ENCODE assay signal across 11 cellular contexts in the genomic region with DNA sequence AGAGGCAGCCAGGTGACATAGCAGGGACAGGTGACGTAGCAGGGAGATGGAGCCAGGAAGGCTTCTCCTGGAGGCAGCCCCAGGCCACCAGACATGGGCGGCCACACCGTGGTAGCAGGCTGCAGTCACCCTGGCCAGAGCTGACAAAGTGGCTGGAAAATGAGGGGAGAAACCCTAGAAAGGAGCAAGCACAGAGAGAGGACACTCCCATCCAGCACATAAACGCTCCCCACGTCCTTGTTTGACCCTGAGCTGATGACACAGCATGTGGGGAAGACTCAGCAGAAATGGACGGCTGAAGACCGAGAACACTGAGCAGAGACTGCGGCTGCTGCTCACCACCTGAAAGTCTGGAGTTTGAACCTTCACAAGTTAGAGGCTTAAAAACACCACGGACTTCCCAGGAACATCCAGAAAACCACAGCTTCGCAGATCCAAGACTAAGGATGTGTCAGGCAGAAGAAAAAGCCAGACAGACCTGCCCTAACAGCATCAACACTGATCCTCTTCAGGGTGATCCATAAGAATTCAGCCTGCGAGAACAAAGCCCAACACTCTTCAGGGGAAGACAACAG. TPM values are rescaled to one million over a fixed set of nuclear protein-coding genes. Genes with fewer than 3 reads are reported as not detected.
DNase-seq lines count a peak whose midpoint lies in the region; ATAC-seq and TF ChIP-seq lines count a peak whose summit lies in the region.
"Had no signal": no experiment of that assay in that cellular context is flagged by ENCODE, and none has a peak within 500 bp of the region (broad histone marks: within the 10 kb centered on the region; RNA-seq: fewer than 3 reads in every experiment).

No MANE protein-coding gene starts in this region.

- H3K79me2 ChIP-seq in SK-N-SH (ENCODE audit: insufficient read depth): no peaks in the 10 kb centered on the region

- TF ChIP-seq RAD21 in SK-N-SH (IDR thresholded peaks at IDR 0.05; ENCODE audit: low read length): no peak

- H3K4me2 ChIP-seq in SK-N-SH: no peak overlapping the region

- peaks cover 16% of the 10 kb centered on the region for H3K36me3 ChIP-seq in adipocyte (ENCODE audit: control insufficient read depth, insufficient read depth, low read length, severe bottlenecking)
- peaks cover 3 to 11% of the 10 kb centered on the region in 2 experiments for H3K36me3 ChIP-seq in SK-N-SH (replicated peaks in 1 of 2; ENCODE audit: control insufficient read depth in 1 of 2, insufficient read depth in 2 of 2, low read length in 1 of 2)

- H3K27me3 ChIP-seq in adipocyte (replicated peaks; ENCODE audit: control insufficient read depth, insufficient read depth, low read length): no peaks in the 10 kb centered on the region
- H3K27me3 ChIP-seq in SK-N-SH (ENCODE audit: insufficient read depth): no peaks in the 10 kb centered on the region

- peak; percentile 77 for ATAC-seq in Right ventricle myocardium superior (ENCODE audit: poor library complexity)
- ATAC-seq in sciatic nerve: peak; percentile 54
- no peak for ATAC-seq in GM18873 (IDR thresholded peaks at IDR 0.05; ENCODE audit: low FRiP score, unreplicated experiment)

- H3K9me3 ChIP-seq in adipocyte (ENCODE audit: control insufficient read depth, low read length) (no peaks in the 10 kb centered on the region), SK-N-SH (no peaks in the 10 kb centered on the region)

- 0 out of 2 replicates have a peak, but pooled peaks cover 4% of the 10 kb centered on the region for H4K20me1 ChIP-seq in SK-N-SH (ENCODE audit: insufficient read depth)

- H3K4me3 ChIP-seq in adipocyte (ENCODE audit: low read length) (peak overlapping the region; percentile 55), SK-N-SH (ENCODE audit: low read depth in 2 of 2, low read length in 1 of 2) (no peak overlapping the region)

- no peak overlapping the region for H2AFZ ChIP-seq in SK-N-SH (ENCODE audit: low read depth)

- H3K27ac ChIP-seq in C4-2B (peak overlapping the region; percentile 75), SK-N-SH (ENCODE audit: low read depth in 2 of 2, low read length in 1 of 2) (no peak overlapping the region)

- peak; percentile 50 for DNase-seq in adipocyte (ENCODE audit: low read depth)
- no peak for DNase-seq in Right ventricle myocardium superior
- no peak for DNase-seq in sciatic nerve (ENCODE audit: low spot score)
- no peak for DNase-seq in DMS79 treated with DMSO at 0.1 percent for 48 hours (lab: John Stamatoyannopoulos, UW)
- no peak for DNase-seq in NCI-H128 (lab: John Stamatoyannopoulos, UW; ENCODE audit: unreplicated experiment)
- no peak for DNase-seq in SK-N-SH
- DNase-seq: KBM-7, NCI-H510A treated with DMSO at 0.1 percent for 48 hours had no signal

- TF ChIP-seq EP300 in SK-N-SH (IDR thresholded peaks at IDR 0.05; ENCODE audit: borderline replicate concordance in 1 of 2, low read depth in 1 of 2, low read length in 1 of 2): no peak

- 93% methylated on average over 11 of the region's 11 CpGs for WGBS in SK-N-SH (ENCODE audit: low lambda C conversion rate)

- CTCF ChIA-PET in SK-N-SH (lab: Yijun Ruan, JAX): interaction anchor here (0.8 to 13.1 kb wide), 2 partner anchors 10 to 59 kb away, joined by 3 to 150 read pairs; no protein-coding TSS in a partner anchor

- H3K9ac ChIP-seq in adipocyte (ENCODE audit: low read length): peak overlapping the region; percentile 59
- no peak overlapping the region for H3K9ac ChIP-seq in SK-N-SH

- no peaks in the 10 kb centered on the region for H3K9me2 ChIP-seq in SK-N-SH

- intact Hi-C loops in Right ventricle myocardium superior (cut with DNase I) (loop anchor here (10.0 kb wide), 1 partner anchor 59 kb away; no protein-coding TSS in a partner anchor), sciatic nerve (cut with DNase I) (loop anchor here (10.0 kb wide), 1 partner anchor 129 kb away; the partner anchor contains the start of genes CEND1 and SLC25A22)

- no peaks in the 10 kb centered on the region for H3F3A ChIP-seq in SK-N-SH (replicated peaks; ENCODE audit: insufficient read depth)

- no peak for TF ChIP-seq CTCF in C4-2B (conservative IDR thresholded peaks at IDR 0.05)
- no peak for TF ChIP-seq CTCF in SK-N-SH (IDR thresholded peaks at IDR 0.05)

- H3K4me1 ChIP-seq in adipocyte (ENCODE audit: control insufficient read depth, insufficient read depth, low read length): peaks cover 19% of the 10 kb centered on the region
- no peaks in the 10 kb centered on the region for H3K4me1 ChIP-seq in SK-N-SH (ENCODE audit: control insufficient read depth in 1 of 2, insufficient read depth in 2 of 2, low read depth in 1 of 2, low read length in 1 of 2)

- POLR2A ChIA-PET in SK-N-SH (lab: Yijun Ruan, JAX): no interaction called here

TF ChIP-seq in SK-N-SH, 30 proteins besides CTCF, POLR2A, EP300 and RAD21 (continues in another document):
- TF ChIP-seq MEF2A (IDR thresholded peaks at IDR 0.05; ENCODE audit: borderline replicate concordance, low read depth) (no peak), SIN3A (IDR thresholded peaks at IDR 0.05; ENCODE audit: borderline replicate concordance, low read depth, low read length) (no peak), TEAD4 (IDR thresholded peaks at IDR 0.05; ENCODE audit: borderline replicate concordance, insufficient read depth) (no peak), SMC3 (IDR thresholded peaks at IDR 0.05; ENCODE audit: low read depth, low read length) (no peak), RXRA (IDR thresholded peaks at IDR 0.05; ENCODE audit: borderline replicate concordance, low read depth) (no peak), TAF1 (IDR thresholded peaks at IDR 0.05; ENCODE audit: borderline replicate concordance, low read depth, low read length) (no peak), YY1 (IDR thresholded peaks at IDR 0.05; ENCODE audit: low read depth) (no peak), RFX5 (IDR thresholded peaks at IDR 0.05; ENCODE audit: low read length) (no peak), FOXJ3 (CRISPR knock-in tag; IDR thresholded peaks at IDR 0.05) (no peak), USF2 (IDR thresholded peaks at IDR 0.05; ENCODE audit: borderline replicate concordance, low read depth, low read length) (no peak), USF1 (IDR thresholded peaks at IDR 0.05; ENCODE audit: borderline replicate concordance, low read depth) (no peak)

RNA-seq across cellular contexts. Expression of gene DRD4, which starts 28.7 kb away (rescaled TPM):
- not detected for total RNA-seq in Right ventricle myocardium superior
- total RNA-seq in sciatic nerve: 4.1 TPM
- polyA plus RNA-seq in SK-N-SH (2012; rRNA removed): not detected in 2 replicates
- polyA plus RNA-seq in SK-N-SH (2012; cell fraction: cytosol; rRNA removed): 0.04 TPM in 1 of 2 replicates, not detected in the other
- 0.82 and 1.2 TPM in 2 replicates for polyA plus RNA-seq in SK-N-SH (2012; cell fraction: nucleus; rRNA removed)
- polyA plus RNA-seq: neural cell had no signal

RNA-seq across cellular contexts. Expression of gene DEAF1, which starts 29.2 kb away (rescaled TPM):
- 22.1 TPM for total RNA-seq in Right ventricle myocardium superior
- 52.8 TPM for total RNA-seq in sciatic nerve
- 36.0 and 40.6 TPM in 2 replicates for polyA plus RNA-seq in SK-N-SH (2012; rRNA removed)
- 19.2 and 27.9 TPM in 2 replicates for polyA plus RNA-seq in SK-N-SH (2012; cell fraction: cytosol; rRNA removed)
- polyA plus RNA-seq in SK-N-SH (2012; cell fraction: nucleus; rRNA removed): 28.1 and 32.0 TPM in 2 replicates

RNA-seq across cellular contexts. Expression of gene TMEM80, which starts 29.8 kb away (rescaled TPM):
- 9.1 TPM for total RNA-seq in Right ventricle myocardium superior
- 28.4 TPM for total RNA-seq in sciatic nerve
- polyA plus RNA-seq in SK-N-SH (2012; rRNA removed): 40.4 and 51.0 TPM in 2 replicates
- 34.3 and 36.4 TPM in 2 replicates for polyA plus RNA-seq in SK-N-SH (2012; cell fraction: cytosol; rRNA removed)
- 88.5 and 114 TPM in 2 replicates for polyA plus RNA-seq in SK-N-SH (2012; cell fraction: nucleus; rRNA removed)

RNA-seq across cellular contexts. Expression of gene SCT, which starts 38.8 kb away (rescaled TPM):
- total RNA-seq in Right ventricle myocardium superior (not detected), sciatic nerve (not detected)
- polyA plus RNA-seq in SK-N-SH (2012; rRNA removed): not detected in 2 replicates
- polyA plus RNA-seq in SK-N-SH (2012; cell fraction: cytosol; rRNA removed): not detected in 2 replicates
- not detected in 2 replicates for polyA plus RNA-seq in SK-N-SH (2012; cell fraction: nucleus; rRNA removed)
- polyA plus RNA-seq: neural cell had no signal

RNA-seq across cellular contexts. Expression of gene EPS8L2, which starts 40.2 kb away (rescaled TPM):
- total RNA-seq in Right ventricle myocardium superior (3.2 TPM), sciatic nerve (24.9 TPM)
- 0.67 and 0.74 TPM in 2 replicates for polyA plus RNA-seq in SK-N-SH (2012; rRNA removed)
- 0.42 and 0.52 TPM in 2 replicates for polyA plus RNA-seq in SK-N-SH (2012; cell fraction: cytosol; rRNA removed)
- polyA plus RNA-seq in SK-N-SH (2012; cell fraction: nucleus; rRNA removed): 3.7 and 4.3 TPM in 2 replicates
